8 cellular contexts compared by ENCODE assay signal in the genomic region with DNA sequence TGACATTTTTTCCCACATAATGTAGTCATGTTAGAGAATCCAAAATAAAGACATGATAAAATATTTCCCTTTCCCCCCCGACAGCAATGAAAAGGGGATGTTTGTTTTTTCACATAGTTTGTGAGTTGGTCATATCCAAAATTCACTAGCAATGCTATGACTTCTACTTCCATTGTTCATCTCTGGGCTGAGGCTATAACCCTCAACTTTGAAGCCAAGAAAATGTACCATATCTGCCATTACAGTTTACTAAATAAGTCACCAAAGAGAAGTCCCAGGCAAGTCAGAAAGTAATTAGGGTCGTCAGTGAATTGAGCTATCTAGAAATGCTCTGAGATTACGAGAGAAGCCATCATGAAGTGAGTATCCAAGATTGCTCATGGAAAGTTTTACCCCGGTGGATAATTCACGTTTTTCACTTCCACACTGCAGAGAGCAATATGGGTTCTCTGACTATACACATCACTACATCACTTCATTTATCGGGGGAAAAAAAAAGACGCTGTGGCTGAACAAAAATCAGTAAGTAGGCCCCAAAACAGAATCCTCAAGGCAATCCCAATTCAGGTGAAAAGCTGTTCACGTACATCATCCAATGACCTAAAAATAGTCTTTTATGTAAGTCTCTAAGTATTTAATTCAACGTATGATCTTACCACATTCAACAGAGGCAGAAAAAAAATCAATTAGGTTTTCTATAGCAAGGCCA. TPM values are rescaled to one million over a fixed set of nuclear protein-coding genes. Genes with fewer than 3 reads are reported as not detected.
DNase-seq lines count a peak whose midpoint lies in the region; ATAC-seq and TF ChIP-seq lines count a peak whose summit lies in the region.

No MANE protein-coding gene starts in this region.

- peak overlapping the region; percentile 89 for H3K4me3 Mint-ChIP-seq in MCF 10A (ENCODE audit: unreplicated experiment)

- H3K4me1 ChIP-seq in left ventricle myocardium inferior (peaks cover 85% of the 10 kb centered on the region), mesendoderm (ENCODE audit: control insufficient read depth, low read depth, low read length) (peaks cover 4% of the 10 kb centered on the region), aorta (ENCODE audit: control insufficient read depth in 1 of 2, insufficient read depth in 2 of 2, low read length in 2 of 2) (no peaks in the 10 kb centered on the region)

- DNase-seq in left ventricle myocardium inferior (no peak), left cardiac atrium (no peak), MCF 10A (ENCODE audit: unreplicated experiment) (peak; percentile 3), mesendoderm (no peak), aorta (no peak), HuH-7.5 (ENCODE audit: low spot score) (no peak)
- no peak for DNase-seq in stimulated activated CD4-positive, alpha-beta T cell treated with anti-CD3 and anti-CD28 coated beads, Interleukin-4, amount 100 ng/mL, for 24 hours

- H3K79me1 ChIP-seq in mesendoderm (ENCODE audit: low read length), result peaks cover 12% of the 10 kb centered on the region

- peaks cover 27% of the 10 kb centered on the region for H3K4me1 Mint-ChIP-seq in MCF 10A (ENCODE audit: insufficient read depth, unreplicated experiment)

- POLR2A ChIA-PET in MCF 10A (lab: Yijun Ruan, JAX), result interaction anchor here (0.9 to 1.9 kb wide), 11 partner anchors 8 to 488 kb away, joined by 3 to 7 read pairs (median 4); no protein-coding TSS in a partner anchor

- H3K9me3 Mint-ChIP-seq in MCF 10A (ENCODE audit: unreplicated experiment), result no peaks in the 10 kb centered on the region

- no peaks in the 10 kb centered on the region for H3K27me3 Mint-ChIP-seq in MCF 10A (ENCODE audit: insufficient read depth, unreplicated experiment)

- no peak overlapping the region for H3K23ac ChIP-seq in mesendoderm (ENCODE audit: low read length)

- no peak for ATAC-seq in left cardiac atrium
- ATAC-seq in aorta (ENCODE audit: low FRiP score), result no peak
- no peak for ATAC-seq in HG03571 (IDR thresholded peaks at IDR 0.05; ENCODE audit: unreplicated experiment)

- no peak overlapping the region for H2BK120ac ChIP-seq in mesendoderm (ENCODE audit: low read depth, low read length)

- no peak overlapping the region for H4K5ac ChIP-seq in mesendoderm (ENCODE audit: low read length)

- peaks cover 25% of the 10 kb centered on the region for H3K79me2 ChIP-seq in mesendoderm (ENCODE audit: control insufficient read depth, insufficient read depth, low read length)

- TF ChIP-seq CTCF in left ventricle myocardium inferior (IDR thresholded peaks at IDR 0.05; ENCODE audit: borderline replicate concordance) (no peak), MCF 10A (IDR thresholded peaks at IDR 0.05; ENCODE audit: unreplicated experiment) (no peak)

- no peak overlapping the region for H2BK15ac ChIP-seq in mesendoderm (replicated peaks; ENCODE audit: low read depth)

- H3K9me3 ChIP-seq in left ventricle myocardium inferior (replicated peaks) (no peaks in the 10 kb centered on the region), aorta (ENCODE audit: control insufficient read depth, low read length) (no peaks in the 10 kb centered on the region)

- H4K8ac ChIP-seq in mesendoderm (ENCODE audit: low read depth, low read length), result no peak overlapping the region

- H2BK5ac ChIP-seq in mesendoderm (ENCODE audit: low read length), result no peak overlapping the region

- peak overlapping the region; percentile 95 for H3K56ac ChIP-seq in mesendoderm (ENCODE audit: low read length)

- peaks cover 5% of the 10 kb centered on the region for H3K36me3 Mint-ChIP-seq in MCF 10A (ENCODE audit: insufficient read depth, unreplicated experiment)

- H3K9ac ChIP-seq in mesendoderm (ENCODE audit: low read length), result peak overlapping the region; percentile 83

- TSS peak; percentile 54 for BruUV-seq in MCF 10A (replicated peaks; lab: Mats Ljungman, UMichigan)

- H3K4me3 ChIP-seq in left ventricle myocardium inferior (peak overlapping the region; percentile 97), mesendoderm (ENCODE audit: low read length) (no peak overlapping the region), aorta (ENCODE audit: low read length in 2 of 2) (peak overlapping the region; percentile 85 to 95)

- CTCF ChIA-PET in MCF 10A (lab: Yijun Ruan, JAX), result interaction anchor here (0.6 to 1.2 kb wide), 3 partner anchors 78 to 448 kb away, joined by 3 to 6 read pairs (median 3); no protein-coding TSS in a partner anchor

- H3K27me3 ChIP-seq in left ventricle myocardium inferior (ENCODE audit: low read depth) (no peaks in the 10 kb centered on the region), mesendoderm (ENCODE audit: insufficient read depth, low read length, poor library complexity) (no peaks in the 10 kb centered on the region), aorta (ENCODE audit: control insufficient read depth in 1 of 2, insufficient read depth in 2 of 2, low read length in 1 of 2) (no peaks in the 10 kb centered on the region)

- peak overlapping the region; percentile 97 for H3K27ac ChIP-seq in left ventricle myocardium inferior (replicated peaks)
- no peak overlapping the region for H3K27ac ChIP-seq in mesendoderm (ENCODE audit: low read depth, low read length)
- H3K27ac ChIP-seq in aorta (ENCODE audit: low read depth in 1 of 2, low read length in 2 of 2), result no peak overlapping the region

- intact Hi-C loops in left ventricle myocardium inferior (cut with micrococcal nuclease) (no loop called here), left cardiac atrium (cut with DNase I) (loop anchor here (5.0 to 10.0 kb wide), 2 partner anchors 76 to 311 kb away; no protein-coding TSS in a partner anchor), MCF 10A (cut with micrococcal nuclease) (no loop called here), aorta (cut with DNase I) (no loop called here)

- H3K18ac ChIP-seq in mesendoderm (ENCODE audit: low read length), result no peak overlapping the region

- H3K4me2 ChIP-seq in mesendoderm (ENCODE audit: low read length), result peak overlapping the region; percentile 80

- peak overlapping the region; percentile 20 for H2AK5ac ChIP-seq in mesendoderm (ENCODE audit: low read length)

- no CpG with 5 or more reads among the region's 9 CpGs for WGBS in mesendoderm (ENCODE audit: extremely low coverage, insufficient coverage, low lambda C conversion rate)
- WGBS in aorta, 2 donors, result 25 to 31% methylated on average over 9 of the region's 9 CpGs

- H3K4ac ChIP-seq in mesendoderm (ENCODE audit: low read depth, low read length), result peak overlapping the region; percentile 11

- peak overlapping the region; percentile 98 for H3K27ac Mint-ChIP-seq in MCF 10A (ENCODE audit: low read depth, unreplicated experiment)

- no peaks in the 10 kb centered on the region for H3K36me3 ChIP-seq in left ventricle myocardium inferior
- H3K36me3 ChIP-seq in mesendoderm (ENCODE audit: control insufficient read depth, insufficient read depth, low read length), result no peaks in the 10 kb centered on the region
- H3K36me3 ChIP-seq in aorta (ENCODE audit: control insufficient read depth in 1 of 2, insufficient read depth in 2 of 2, low read length in 1 of 2), result no peaks in the 10 kb centered on the region

RNA-seq across cellular contexts. Expression of gene PEAK1, which starts 1.4 kb away (rescaled TPM):
- 75.2 TPM for total RNA-seq in left ventricle myocardium inferior
- total RNA-seq in left cardiac atrium, result 10 to 100 TPM; 59.0 to 71.7 TPM
- total RNA-seq in MCF 10A (2022), result 17.5 and 20.0 TPM in 2 replicates
- 5.9 TPM for polyA plus RNA-seq in mesendoderm (2013, experiment 1 of 2)
- 6.2 TPM for polyA plus RNA-seq in mesendoderm (2013, experiment 2 of 2)
- 100 to 1,000 TPM in 1 of 2 donors, 10 to 100 TPM in 1; 96.0 to 105 TPM for total RNA-seq in aorta
- polyA plus RNA-seq in aorta, result 10 to 100 TPM in 1 of 2 donors, 1 to 10 TPM in 1; 8.0 to 10.8 TPM

RNA-seq across cellular contexts. Expression of gene HMG20A, which starts 2.2 kb away (rescaled TPM):
- 30.5 TPM for total RNA-seq in left ventricle myocardium inferior
- 10 to 100 TPM; 33.5 to 36.3 TPM for total RNA-seq in left cardiac atrium
- total RNA-seq in MCF 10A (2022), result 39.7 and 40.1 TPM in 2 replicates
- 33.6 TPM for polyA plus RNA-seq in mesendoderm (2013, experiment 1 of 2)
- polyA plus RNA-seq in mesendoderm (2013, experiment 2 of 2), result 33.6 TPM
- total RNA-seq in aorta, result 10 to 100 TPM; 29.7 to 44.2 TPM
- polyA plus RNA-seq in aorta, result 10 to 100 TPM; 11.6 to 15.0 TPM

Comparison
In these comparisons a context has a peak if more than half of its experiments do, and no peak if none do; other contexts are left out.
1. intact Hi-C loops: an anchor here in left cardiac atrium (5.0 to 10.0 kb wide); none called in left ventricle myocardium inferior, MCF 10A and aorta.